In the genomic region with DNA sequence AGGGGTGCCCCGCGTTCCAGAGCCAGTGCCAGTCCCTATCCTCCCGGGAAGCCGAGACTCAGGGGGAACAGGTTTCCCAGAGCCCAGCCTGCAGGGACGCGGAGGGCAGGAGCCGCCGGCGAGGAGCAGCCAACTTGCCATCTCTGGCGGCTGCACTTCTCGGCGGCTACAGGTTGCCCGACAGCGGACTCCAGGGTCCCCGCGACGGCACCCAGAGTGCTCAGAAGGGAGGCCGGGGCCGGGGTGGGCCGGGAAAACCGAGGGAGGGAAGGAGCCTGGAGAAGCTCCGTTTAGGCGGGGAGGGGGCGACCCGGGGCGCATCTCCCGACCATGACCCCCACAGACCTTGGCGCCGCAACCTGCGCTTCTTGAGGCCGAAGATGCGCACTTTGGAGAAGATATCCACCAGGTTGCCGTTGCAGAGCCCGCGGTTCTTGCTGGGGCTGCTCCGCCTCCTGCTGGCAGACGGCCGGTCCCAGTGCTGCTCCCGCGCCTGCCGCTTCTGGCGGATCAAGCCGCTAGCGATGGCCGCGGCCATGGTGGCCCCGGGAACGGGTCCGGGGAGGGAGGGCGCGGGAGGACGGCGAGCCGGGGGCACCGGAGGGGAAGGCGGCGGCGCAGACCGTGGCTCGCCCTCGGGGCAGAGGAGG, we compare ENCODE assay signal across 10 cellular contexts.
DNase-seq lines count a peak whose midpoint lies in the region; ATAC-seq, FAIRE-seq and TF ChIP-seq lines count a peak whose summit lies in the region.
"Had no signal": no experiment of that assay in that cellular context is flagged by ENCODE, and none has a peak within 500 bp of the region (broad histone marks: within the 10 kb centered on the region; RNA-seq: fewer than 3 reads in every experiment).

No MANE protein-coding gene starts in this region.

- no peak for TF ChIP-seq POLR2A in GM12892 (IDR thresholded peaks at IDR 0.05; ENCODE audit: low read depth, low read length)

- H3K79me2 ChIP-seq in fibroblast of lung (ENCODE audit: control insufficient read depth, insufficient read depth, low read length): no peaks in the 10 kb centered on the region

- H2AFZ ChIP-seq in fibroblast of lung (ENCODE audit: low read length): no peak overlapping the region

- 2 to 4% methylated on average over 40 to 61 of the region's 61 CpGs for WGBS in pancreas, 2 donors

- H3K9ac ChIP-seq in fibroblast of lung (ENCODE audit: insufficient read depth, low read length): no peak overlapping the region

- H4K20me1 ChIP-seq in fibroblast of lung (ENCODE audit: control insufficient read depth, extremely low read depth, insufficient read depth, low read length): no peaks in the 10 kb centered on the region

- peak overlapping the region; percentile 25 for H3K4me2 ChIP-seq in fibroblast of lung (ENCODE audit: extremely low read depth, insufficient read depth, low read length)

- H3K36me3 ChIP-seq in fibroblast of lung (ENCODE audit: control insufficient read depth, insufficient read depth, low read length) (no peaks in the 10 kb centered on the region), pancreas (no peaks in the 10 kb centered on the region)
- H3K36me3 ChIP-seq: transverse colon had no signal

- FAIRE-seq in pancreas (lab: Jason Lieb, UNC): no peak
- FAIRE-seq in GM12892 (lab: Jason Lieb, UNC): no peak

- no peaks in the 10 kb centered on the region for H3K4me1 ChIP-seq in fibroblast of lung (ENCODE audit: control insufficient read depth, extremely low read depth, insufficient read depth, low read length)
- no peaks in the 10 kb centered on the region for H3K4me1 ChIP-seq in pancreas

- peak; percentile 48 for DNase-seq in ELF-1 (ENCODE audit: low read depth, low spot score)
- peak; percentile 80 for DNase-seq in NCI-H2171 treated with DMSO at 0.1 percent for 48 hours (lab: John Stamatoyannopoulos, UW)
- DNase-seq in fibroblast of lung (ENCODE audit: low read depth in 2 of 2): peak; percentile 14 to 19
- peak in 5 of 6 donors; percentile 11 to 73 (median 20) for DNase-seq in pancreas
- DNase-seq in GM12892 (ENCODE audit: insufficient read length): no peak
- no peak for DNase-seq in left colon
- DNase-seq in SKM-1 (lab: John Stamatoyannopoulos, UW; ENCODE audit: unreplicated experiment): no peak
- DNase-seq: transverse colon had no signal

- intact Hi-C loops in pancreas (cut with DNase I) (no loop called here), left colon (cut with DNase I, micrococcal nuclease) (no loop called here)

- H3K27ac ChIP-seq in fibroblast of lung (ENCODE audit: insufficient read depth, low read length) (no peak overlapping the region), pancreas (peak overlapping the region in 1 of 4 donors; percentile 12)
- H3K27ac ChIP-seq: transverse colon had no signal

- TF ChIP-seq CTCF in fibroblast of lung (conservative IDR thresholded peaks at IDR 0.05 in 1 of 2, IDR thresholded peaks at IDR 0.05 in 1 of 2; ENCODE audit: low read depth in 1 of 2, low read length in 2 of 2): peak; percentile 6 to 23
- TF ChIP-seq CTCF in pancreas (IDR thresholded peaks at IDR 0.05): no peak

- no peaks in the 10 kb centered on the region for H3K9me3 ChIP-seq in fibroblast of lung (ENCODE audit: control insufficient read depth, insufficient read depth, low read depth, low read length)
- no peaks in the 10 kb centered on the region for H3K9me3 ChIP-seq in pancreas
- H3K9me3 ChIP-seq: transverse colon had no signal

- peak overlapping the region in 1 of 4 experiments; percentile 15 for H3K4me3 ChIP-seq in fibroblast of lung (replicated peaks in 1 of 4; ENCODE audit: control extremely low read depth in 1 of 4, insufficient read depth in 1 of 4, low read depth in 3 of 4, low read length in 4 of 4)
- H3K4me3 ChIP-seq in pancreas: peak overlapping the region in 1 of 4 donors; percentile 30
- H3K4me3 ChIP-seq: lung had no signal

- ATAC-seq in pancreas (peak in 3 of 4 donors; percentile 69 to 76 (median 71)), GM21786 (IDR thresholded peaks at IDR 0.05; ENCODE audit: unreplicated experiment) (no peak), left colon (no peak)

- H3K27me3 ChIP-seq in fibroblast of lung (ENCODE audit: control insufficient read depth, insufficient read depth, low read length): peaks cover 41% of the 10 kb centered on the region
- peaks cover 0 to 49% (median 0%) of the 10 kb centered on the region in 4 donors for H3K27me3 ChIP-seq in pancreas

Comparison
In these comparisons a context has a peak if more than half of its experiments do, and no peak if none do; other contexts are left out.
1. DNase-seq: peak in ELF-1 (single experiment), NCI-H2171 treated with DMSO at 0.1 percent for 48 hours (single experiment), fibroblast of lung (2 of 2) and pancreas (5 of 6); none in GM12892 (single experiment), left colon (0 of 2) and SKM-1 (single experiment).
2. CTCF ChIP-seq: peak in fibroblast of lung (2 of 2); none in pancreas (0 of 4).
3. ATAC-seq: peak in pancreas (3 of 4); none in GM21786 (single experiment) and left colon (single experiment).